Comparison of ENCODE assay signal across 8 cellular contexts in the genomic region with DNA sequence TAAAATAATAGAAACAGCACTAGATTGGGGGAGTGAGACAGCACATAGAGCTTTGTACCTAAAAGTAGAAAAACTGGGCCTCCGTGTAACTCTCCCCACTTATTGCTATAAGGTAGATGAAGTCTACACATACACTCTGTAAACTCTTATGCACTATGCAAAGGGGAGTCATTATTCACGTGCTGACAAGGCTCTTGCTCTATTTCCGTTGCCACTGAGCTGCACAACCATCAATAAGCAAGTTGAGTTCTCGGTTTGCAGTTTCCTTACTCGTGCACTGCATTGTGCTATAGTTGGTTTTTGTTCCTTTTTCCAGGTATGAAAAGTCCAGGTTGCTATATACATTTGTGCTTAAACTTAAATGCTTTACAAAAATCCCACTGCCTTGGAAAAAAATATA.
"Had no signal": no experiment of that assay in that cellular context is flagged by ENCODE, and none has a peak within 500 bp of the region (broad histone marks: within the 10 kb centered on the region; RNA-seq: fewer than 3 reads in every experiment).

No MANE protein-coding gene starts in this region.

- ATAC-seq: GM23338, HepG2 had no signal

- H3K4me2 ChIP-seq: GM23338, KMS-11 had no signal

- H2AFZ ChIP-seq: GM23338 had no signal

- H3K27ac ChIP-seq: HL-60, KMS-11 had no signal

- H3K9ac ChIP-seq: KMS-11 had no signal

- DNase-seq: H9, HCEC 1CT, Karpas-422, KBM-7 had no signal

- H3K4me3 ChIP-seq: GM23338 had no signal
